8 cellular contexts compared by ENCODE assay signal in genomic region chr2:118013221-118013723, GRCh38. TPM values are rescaled to one million over a fixed set of nuclear protein-coding genes. Genes with fewer than 3 reads are reported as not detected.
A peak's percentile ranks its signal among the peaks of the same experiment; 100 is the strongest.
DNase-seq lines count a peak whose midpoint lies in the region; ATAC-seq, FAIRE-seq and TF ChIP-seq lines count a peak whose summit lies in the region.

No MANE protein-coding gene starts in this region.

- H3K9me3 ChIP-seq in neural progenitor cell (ENCODE audit: low read depth): no peaks in the 10 kb centered on the region

- H3F3A ChIP-seq in neural progenitor cell (ENCODE audit: low read depth): peaks cover 4% of the 10 kb centered on the region

- peak; percentile 11 for DNase-seq in NCI-H460 (ENCODE audit: extremely low read depth, low read depth)
- DNase-seq in activated effector memory CD4-positive, alpha-beta T cell treated with Interleukin-2 at 50 U/mL for 16 hours: peak; percentile 10
- peak; percentile 62 to 69 for DNase-seq in frontal cortex (ENCODE audit: low spot score in 2 of 2)
- peak; percentile 47 for DNase-seq in neural progenitor cell (ENCODE audit: low spot score)
- no peak for DNase-seq in NCI-H2171 (lab: John Stamatoyannopoulos, UW)

- peaks cover 10% of the 10 kb centered on the region for H3K27me3 Mint-ChIP-seq in neural progenitor cell (ENCODE audit: insufficient read depth, low read depth)

- peak overlapping the region; percentile 97 for H2AFZ ChIP-seq in neural progenitor cell (replicated peaks)

- FAIRE-seq in frontal cortex (lab: Jason Lieb, UNC): no peak

- H3K79me2 ChIP-seq in neural progenitor cell (ENCODE audit: low read depth): peaks cover 34% of the 10 kb centered on the region

- peak overlapping the region; percentile 97 for H3K4me3 ChIP-seq in neural progenitor cell

- H3K4me2 ChIP-seq in neural progenitor cell: peak overlapping the region; percentile 93

- no peak for TF ChIP-seq POLR2A in GM18505 (IDR thresholded peaks at IDR 0.05; ENCODE audit: borderline replicate concordance, extremely low read depth, insufficient read depth, insufficient read length)

- peak overlapping the region; percentile 6 for H3K9ac ChIP-seq in neural progenitor cell

- H3K27ac Mint-ChIP-seq in neural progenitor cell: no peak overlapping the region

- H4K20me1 ChIP-seq in neural progenitor cell (ENCODE audit: low read depth): peaks cover 13% of the 10 kb centered on the region

- H3K36me3 ChIP-seq in neural progenitor cell: no peaks in the 10 kb centered on the region

- H3K4me3 Mint-ChIP-seq in neural progenitor cell: peak overlapping the region; percentile 88

- no peak for TF ChIP-seq CTCF in 22Rv1 (IDR thresholded peaks at IDR 0.05)
- peak; percentile 26 for TF ChIP-seq CTCF in neural progenitor cell (IDR thresholded peaks at IDR 0.05)

- H3K27ac ChIP-seq in 22Rv1: 0 out of 2 replicates have a peak overlapping the region, but pooled peaks have one; percentile 26
- no peak overlapping the region for H3K27ac ChIP-seq in neural progenitor cell

- H3K27me3 ChIP-seq in neural progenitor cell: peaks cover 42% of the 10 kb centered on the region

- ATAC-seq in GM18505 (IDR thresholded peaks at IDR 0.05; ENCODE audit: unreplicated experiment): peak; percentile 30
- peak; percentile 33 for ATAC-seq in HG02870 (IDR thresholded peaks at IDR 0.05; ENCODE audit: unreplicated experiment)

- peaks cover 19% of the 10 kb centered on the region for H3K4me1 Mint-ChIP-seq in neural progenitor cell

- H3K9me3 Mint-ChIP-seq in neural progenitor cell: no peaks in the 10 kb centered on the region

- no peaks in the 10 kb centered on the region for H3K36me3 Mint-ChIP-seq in neural progenitor cell

- peaks cover 4% of the 10 kb centered on the region for H3K4me1 ChIP-seq in neural progenitor cell

RNA-seq across cellular contexts. Expression of gene CCDC93, which starts 0.6 kb away (rescaled TPM):
- total RNA-seq in NCI-H460 (2014; rRNA removed; shearing (Covaris generic)): 13.5 and 17.0 TPM in 2 replicates
- 27.9 and 42.6 TPM in 2 replicates for polyA plus RNA-seq in NCI-H460 (2014; cell fraction: nucleus; rRNA removed)
- 25.7 TPM for total RNA-seq in frontal cortex
- total RNA-seq in neural progenitor cell (ENCODE audit: low replicate concordance): 17.2 and 21.0 TPM in 2 replicates
